ENCODE assay signal across 9 cellular contexts in the genomic region with DNA sequence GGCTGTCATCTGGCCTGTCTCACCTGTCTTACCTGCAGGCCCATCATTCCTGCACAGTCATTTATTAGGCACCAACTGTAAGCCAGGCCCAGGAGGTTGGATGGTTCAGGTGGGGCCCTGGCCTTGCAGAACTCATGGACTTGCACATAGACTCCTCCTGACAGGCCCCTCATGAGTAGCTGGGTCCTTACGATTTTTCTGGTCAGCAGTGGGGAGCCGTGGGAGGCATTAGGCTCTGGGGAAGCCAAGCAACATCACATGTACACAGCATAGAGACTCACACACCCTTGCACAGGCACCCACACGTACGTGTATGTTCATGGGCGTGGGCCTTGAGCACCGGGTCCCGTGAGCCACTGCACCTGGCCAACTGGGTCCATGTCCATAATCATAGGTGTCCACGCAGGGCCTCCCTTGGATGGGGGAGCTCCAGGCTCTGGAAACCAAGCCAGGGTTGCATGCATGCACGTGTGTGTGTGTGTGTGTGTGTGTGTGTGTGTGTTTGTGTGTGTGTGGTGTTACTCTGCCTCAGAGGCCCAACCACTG. TPM values are rescaled to one million over a fixed set of nuclear protein-coding genes. Genes with fewer than 3 reads are reported as not detected.
DNase-seq lines count a peak whose midpoint lies in the region; ATAC-seq, FAIRE-seq and TF ChIP-seq lines count a peak whose summit lies in the region.
"Had no signal": no experiment of that assay in that cellular context is flagged by ENCODE, and none has a peak within 500 bp of the region (broad histone marks: within the 10 kb centered on the region; RNA-seq: fewer than 3 reads in every experiment).

No MANE protein-coding gene starts in this region.

- ATAC-seq in upper lobe of right lung = peak; percentile 23

- H3K27ac ChIP-seq in OCI-LY3 (ENCODE audit: low read length) (peak overlapping the region; percentile 92), keratinocyte (ENCODE audit: control insufficient read depth, insufficient read depth, low read length) (peak overlapping the region; percentile 79), upper lobe of right lung (peak overlapping the region; percentile 85)

- H3K9me1 ChIP-seq in keratinocyte (ENCODE audit: control insufficient read depth, extremely low read depth, insufficient read depth, low read length) = no peaks in the 10 kb centered on the region

- peak; percentile 44 for DNase-seq in stimulated activated CD4-positive, alpha-beta T cell treated with anti-CD3 and anti-CD28 coated beads, Interleukin-4, amount 100 ng/mL, for 1 hour
- no peak for DNase-seq in stimulated activated CD4-positive, alpha-beta T cell treated with anti-CD3 and anti-CD28 coated beads, Interleukin-12 subunit alpha, Interleukin-12 subunit beta, amount 100 ng/mL, for 4 hours
- DNase-seq in keratinocyte (ENCODE audit: low read depth, low spot score) (no peak), upper lobe of right lung (no peak), COLO829 (ENCODE audit: low spot score) (no peak), dedifferentiated amniotic fluid mesenchymal stem cell (ENCODE audit: extremely low spot score) (no peak), NCI-H526 treated with DMSO at 0.1 percent for 48 hours (lab: John Stamatoyannopoulos, UW) (no peak)

- no peak for FAIRE-seq in keratinocyte (lab: Jason Lieb, UNC)

- peak overlapping the region; percentile 33; the same call in 1 of the 2 replicates for H3K4me3 ChIP-seq in OCI-LY3 (ENCODE audit: low read length)
- no peak overlapping the region for H3K4me3 ChIP-seq in keratinocyte (ENCODE audit: control insufficient read depth in 2 of 3, extremely low read depth in 1 of 3, insufficient read depth in 2 of 3, low read depth in 1 of 3, low read length in 3 of 3)
- no peak overlapping the region for H3K4me3 ChIP-seq in upper lobe of right lung
- H3K4me3 ChIP-seq: breast epithelium had no signal

- H3K79me2 ChIP-seq in OCI-LY3 (ENCODE audit: low read length) = no peaks in the 10 kb centered on the region
- H3K79me2 ChIP-seq in keratinocyte (ENCODE audit: control insufficient read depth, insufficient read depth, low read length) = no peaks in the 10 kb centered on the region

- H3K27me3 ChIP-seq in OCI-LY3 (ENCODE audit: low read depth, low read length) (no peaks in the 10 kb centered on the region), keratinocyte (ENCODE audit: control insufficient read depth, extremely low read depth, insufficient read depth, low read length) (no peaks in the 10 kb centered on the region), upper lobe of right lung (no peaks in the 10 kb centered on the region)
- H3K27me3 ChIP-seq: breast epithelium had no signal

- H3K4me1 ChIP-seq in OCI-LY3 (ENCODE audit: low read length) = peaks cover 47% of the 10 kb centered on the region
- H3K4me1 ChIP-seq in keratinocyte (ENCODE audit: control insufficient read depth, extremely low read depth, insufficient read depth, low read length) = peaks cover 30% of the 10 kb centered on the region
- peaks cover 36% of the 10 kb centered on the region for H3K4me1 ChIP-seq in upper lobe of right lung

- H2AFZ ChIP-seq in OCI-LY3 (ENCODE audit: low read depth, low read length) (0 out of 2 replicates have a peak overlapping the region, but pooled peaks have one; percentile 37), keratinocyte (ENCODE audit: control insufficient read depth, low read length) (no peak overlapping the region)

- H3K36me3 ChIP-seq in OCI-LY3 (replicated peaks; ENCODE audit: low read depth, low read length) (no peaks in the 10 kb centered on the region), keratinocyte (ENCODE audit: control insufficient read depth in 2 of 2, extremely low read depth in 1 of 2, insufficient read depth in 2 of 2, low read length in 2 of 2) (no peaks in the 10 kb centered on the region), upper lobe of right lung (no peaks in the 10 kb centered on the region)
- H3K36me3 ChIP-seq: breast epithelium had no signal

- H4K20me1 ChIP-seq in OCI-LY3 (ENCODE audit: insufficient read depth, low read length) = no peaks in the 10 kb centered on the region
- no peaks in the 10 kb centered on the region for H4K20me1 ChIP-seq in keratinocyte (ENCODE audit: control insufficient read depth, extremely low read depth, insufficient read depth, low read length)

- intact Hi-C loops in upper lobe of right lung (cut with DNase I) = no loop called here

- H3K4me2 ChIP-seq in OCI-LY3 (ENCODE audit: low read length) (peak overlapping the region; percentile 74), keratinocyte (ENCODE audit: control insufficient read depth, extremely low read depth, insufficient read depth, low read depth, low read length) (peak overlapping the region; percentile 69)

- dilution Hi-C loops in keratinocyte (cut with MboI; ENCODE audit: extremely low pct_ligation_motif_present, low sequenced_read_pairs) = no loop called here

- no peak for TF ChIP-seq CTCF in OCI-LY3 (IDR thresholded peaks at IDR 0.05; ENCODE audit: low read depth, low read length)
- peak in 1 of 3 experiments; percentile 5 for TF ChIP-seq CTCF in keratinocyte (optimal IDR thresholded peaks at IDR 0.05 in 1 of 3, IDR thresholded peaks at IDR 0.05 in 1 of 3, conservative IDR thresholded peaks at IDR 0.05 in 1 of 3; ENCODE audit: extremely low read depth in 1 of 3, insufficient read depth in 2 of 3, low read length in 3 of 3)
- TF ChIP-seq CTCF in upper lobe of right lung (IDR thresholded peaks at IDR 0.05) = peak; percentile 3

- H3K9me3 ChIP-seq in OCI-LY3 (ENCODE audit: insufficient read depth, low read length) = no peaks in the 10 kb centered on the region
- no peaks in the 10 kb centered on the region for H3K9me3 ChIP-seq in keratinocyte (ENCODE audit: control insufficient read depth, low read depth, low read length)
- no peaks in the 10 kb centered on the region for H3K9me3 ChIP-seq in upper lobe of right lung
- H3K9me3 ChIP-seq: breast epithelium had no signal

- H3K9ac ChIP-seq in OCI-LY3 (ENCODE audit: low read length) (peak overlapping the region; percentile 50; the same call in 1 of the 2 replicates), keratinocyte (ENCODE audit: control insufficient read depth, extremely low read depth, insufficient read depth, low read length) (no peak overlapping the region)

RNA-seq across cellular contexts. Expression of gene CISH, which starts 20.3 kb away (rescaled TPM):
- polyA plus RNA-seq in keratinocyte = 1.8 to 3.5 TPM (median 2.8 TPM) in 3 replicates
- polyA plus RNA-seq in keratinocyte (2011; ENCODE audit: low read depth) = 0.77 TPM
- 2.3 and 4.2 TPM in 2 replicates for polyA plus RNA-seq in keratinocyte (2011; cell fraction: cytosol; rRNA removed)
- polyA plus RNA-seq in keratinocyte (2011; cell fraction: nucleus; rRNA removed) = 4.7 and 7.4 TPM in 2 replicates
- polyA plus RNA-seq in keratinocyte (2012; ENCODE audit: low replicate concordance) = 3.6 and 6.7 TPM in 2 replicates
- 3.8 to 7.1 TPM (median 4.2 TPM) in 3 replicates for polyA minus RNA-seq in keratinocyte
- 6.9 TPM for polyA minus RNA-seq in keratinocyte (2011; cell fraction: cytosol; rRNA and poly(A)+ RNA removed)
- 3.2 and 3.4 TPM in 2 replicates for polyA minus RNA-seq in keratinocyte (2011; cell fraction: nucleus; rRNA and poly(A)+ RNA removed)
- total RNA-seq in upper lobe of right lung = 71.6 TPM

RNA-seq across cellular contexts. Expression of gene HEMK1, which starts 21.9 kb away (rescaled TPM):
- polyA plus RNA-seq in keratinocyte = 12.9 to 19.5 TPM (median 13.0 TPM) in 3 replicates
- polyA plus RNA-seq in keratinocyte (2011; ENCODE audit: low read depth) = 0.74 TPM
- 7.4 and 12.2 TPM in 2 replicates for polyA plus RNA-seq in keratinocyte (2011; cell fraction: cytosol; rRNA removed)
- 32.6 and 40.2 TPM in 2 replicates for polyA plus RNA-seq in keratinocyte (2011; cell fraction: nucleus; rRNA removed)
- polyA plus RNA-seq in keratinocyte (2012; ENCODE audit: low replicate concordance) = 10.1 and 15.6 TPM in 2 replicates
- polyA minus RNA-seq in keratinocyte = 9.7 to 14.6 TPM (median 12.7 TPM) in 3 replicates
- 8.6 TPM for polyA minus RNA-seq in keratinocyte (2011; cell fraction: cytosol; rRNA and poly(A)+ RNA removed)
- polyA minus RNA-seq in keratinocyte (2011; cell fraction: nucleus; rRNA and poly(A)+ RNA removed) = 6.4 and 8.7 TPM in 2 replicates
- 28.3 TPM for total RNA-seq in upper lobe of right lung

RNA-seq across cellular contexts. Expression of gene C3orf18, which starts 23.7 kb away (rescaled TPM):
- polyA plus RNA-seq in keratinocyte = 1.4 to 2.6 TPM (median 1.4 TPM) in 3 replicates
- 0.30 TPM for polyA plus RNA-seq in keratinocyte (2011; ENCODE audit: low read depth)
- polyA plus RNA-seq in keratinocyte (2011; cell fraction: cytosol; rRNA removed) = 0.56 and 1.3 TPM in 2 replicates
- 2.2 and 2.8 TPM in 2 replicates for polyA plus RNA-seq in keratinocyte (2011; cell fraction: nucleus; rRNA removed)
- 0.14 and 0.92 TPM in 2 replicates for polyA plus RNA-seq in keratinocyte (2012; ENCODE audit: low replicate concordance)
- polyA minus RNA-seq in keratinocyte = 1.4 to 4.5 TPM (median 3.9 TPM) in 3 replicates
- polyA minus RNA-seq in keratinocyte (2011; cell fraction: cytosol; rRNA and poly(A)+ RNA removed) = not detected
- 0.32 and 0.93 TPM in 2 replicates for polyA minus RNA-seq in keratinocyte (2011; cell fraction: nucleus; rRNA and poly(A)+ RNA removed)
- total RNA-seq in upper lobe of right lung = 6.9 TPM

RNA-seq across cellular contexts. Expression of gene MAPKAPK3, which starts 25.7 kb away (rescaled TPM):
- polyA plus RNA-seq in keratinocyte = 134 to 172 TPM (median 148 TPM) in 3 replicates
- 29.2 TPM for polyA plus RNA-seq in keratinocyte (2011; ENCODE audit: low read depth)
- polyA plus RNA-seq in keratinocyte (2011; cell fraction: cytosol; rRNA removed) = 140 and 168 TPM in 2 replicates
- 73.7 and 78.1 TPM in 2 replicates for polyA plus RNA-seq in keratinocyte (2011; cell fraction: nucleus; rRNA removed)
- 61.7 and 126 TPM in 2 replicates for polyA plus RNA-seq in keratinocyte (2012; ENCODE audit: low replicate concordance)
- polyA minus RNA-seq in keratinocyte = 148 to 206 TPM (median 152 TPM) in 3 replicates
- polyA minus RNA-seq in keratinocyte (2011; cell fraction: cytosol; rRNA and poly(A)+ RNA removed) = 85.2 TPM
- polyA minus RNA-seq in keratinocyte (2011; cell fraction: nucleus; rRNA and poly(A)+ RNA removed) = 36.5 and 51.9 TPM in 2 replicates
- total RNA-seq in upper lobe of right lung = 60.8 TPM
